Comparison of ENCODE assay signal across 18 cellular contexts in genomic region chr3:144053121-144053520, GRCh38.
DNase-seq lines count a peak whose midpoint lies in the region; ATAC-seq, FAIRE-seq and TF ChIP-seq lines count a peak whose summit lies in the region.
"Had no signal": no experiment of that assay in that cellular context is flagged by ENCODE, and none has a peak within 500 bp of the region (broad histone marks: within the 10 kb centered on the region; RNA-seq: fewer than 3 reads in every experiment).

No MANE protein-coding gene starts in this region.

- no peak for ATAC-seq in HG02571 (IDR thresholded peaks at IDR 0.05; ENCODE audit: unreplicated experiment)
- ATAC-seq: GM12878 had no signal

- DNase-seq in AG08396 (ENCODE audit: low spot score) (peak; percentile 4), HTR-8/SVneo (ENCODE audit: insufficient read length, low spot score) (peak; percentile 51), astrocyte of the cerebellum (ENCODE audit: low read depth) (peak; percentile 19), foreskin fibroblast (peak; percentile 57 to 80), GM13977 (ENCODE audit: low spot score) (no peak), activated gamma-delta T cell treated with Interleukin-2 at 50 U/mL for 16 hours (no peak)
- DNase-seq in effector CD4-positive, alpha-beta T cell, result no peak
- DNase-seq: activated naive CD8-positive, alpha-beta T cell treated with anti-CD3 and anti-CD28 coated beads, Interleukin-2, amount 10 ng/mL, durations not matched to agents 7 days and 5 days; BE2C; DMS153; NCI-H1694 treated with DMSO at 0.1 percent for 48 hours; NCI-H526 treated with DMSO at 0.1 percent for 48 hours; ovary; Peyer's patch; stimulated activated CD4-positive, alpha-beta T cell treated with anti-CD3 and anti-CD28 coated beads, Interleukin-15, amount 100 ng/mL, for 24 hours had no signal

- in situ Hi-C loops in astrocyte of the cerebellum (cut with HindIII; ENCODE audit: low sequenced_read_pairs), result no loop called here
- in situ Hi-C loops in GM13977 (cut with MboI; ENCODE audit: low pct_unique_long_range_greater_than_20kb, low sequenced_read_pairs, unreplicated experiment), result no loop called here

- H3K4me3 ChIP-seq in astrocyte of the cerebellum (ENCODE audit: low read depth, low read length) (no peak overlapping the region), foreskin fibroblast (ENCODE audit: low read depth in 1 of 2, low read length in 2 of 2) (no peak overlapping the region)
- H3K4me3 ChIP-seq: GM12878, ovary, Peyer's patch had no signal

- no peak for FAIRE-seq in HTR-8/SVneo (lab: Jason Lieb, UNC)
- FAIRE-seq: GM12878, islet of Langerhans had no signal

- no peak for TF ChIP-seq CTCF in astrocyte of the cerebellum (IDR thresholded peaks at IDR 0.05; ENCODE audit: low read depth, low read length, missing control alignments)
- no peak for TF ChIP-seq CTCF in foreskin fibroblast (IDR thresholded peaks at IDR 0.05; ENCODE audit: low read depth, low read length)
- TF ChIP-seq CTCF in GM13977 (IDR thresholded peaks at IDR 0.05; ENCODE audit: extremely low read depth, insufficient read depth, missing control alignments), result no peak

Comparison
In these comparisons a context has a peak if more than half of its experiments do, and no peak if none do; other contexts are left out.
1. DNase-seq: peak in AG08396 (single experiment), HTR-8/SVneo (single experiment), astrocyte of the cerebellum (single experiment) and foreskin fibroblast (2 of 2); none in GM13977 (single experiment), effector CD4-positive, alpha-beta T cell (single experiment) and activated gamma-delta T cell treated with Interleukin-2 at 50 U/mL for 16 hours (single experiment).